ENCODE assay signal across 17 cellular contexts in the genomic region with DNA sequence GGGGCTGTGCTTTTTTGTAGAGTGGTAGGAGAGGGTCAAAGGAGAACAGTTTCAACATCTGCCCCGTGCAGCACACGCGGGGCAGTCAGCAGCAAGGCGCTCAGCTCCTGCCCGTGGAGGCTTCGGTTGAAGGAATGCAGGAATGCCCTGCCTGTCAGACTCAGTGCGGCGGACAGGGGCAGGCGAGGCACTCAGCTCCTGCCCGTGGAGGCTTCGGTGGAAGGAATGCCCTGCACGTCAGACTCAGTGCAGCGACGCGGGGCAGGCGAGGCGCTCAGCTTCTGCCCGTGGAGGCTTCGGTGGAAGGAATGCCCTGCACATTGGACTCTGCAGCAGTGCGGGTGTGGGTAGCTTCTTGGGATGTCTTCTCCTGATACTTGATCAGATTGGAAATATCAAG.
"Had no signal": no experiment of that assay in that cellular context is flagged by ENCODE, and none has a peak within 500 bp of the region (broad histone marks: within the 10 kb centered on the region; RNA-seq: fewer than 3 reads in every experiment).

No MANE protein-coding gene starts in this region.

- H3K9me3 ChIP-seq: adrenal gland, body of pancreas, psoas muscle, thoracic aorta had no signal

- H3K27ac Mint-ChIP-seq: activated CD4-positive, alpha-beta memory T cell treated with anti-CD3 and anti-CD28 coated beads, Interleukin-2, amount 10 ng/mL, durations not matched to agents 7 days and 5 days; activated CD4-positive, alpha-beta T cell treated with anti-CD3 and anti-CD28 coated beads for 36 hours; activated naive CD4-positive, alpha-beta T cell treated with anti-CD3 and anti-CD28 coated beads for 36 hours; endodermal cell; mesothelial cell of epicardium had no signal

- H3K27ac ChIP-seq: body of pancreas, psoas muscle, thoracic aorta, VCaP had no signal

- ATAC-seq: activated CD4-positive, alpha-beta T cell treated with anti-CD3 and anti-CD28 coated beads for 36 hours; body of pancreas; stimulated activated naive CD8-positive, alpha-beta T cell treated with anti-CD3 and anti-CD28 coated beads, Interleukin-15, amount 100 ng/mL, for 72 hours had no signal

- DNase-seq: activated CD4-positive, alpha-beta memory T cell treated with anti-CD3 and anti-CD28 coated beads, Interleukin-2, amount 10 ng/mL, durations not matched to agents 7 days and 5 days; activated CD4-positive, alpha-beta T cell treated with anti-CD3 and anti-CD28 coated beads for 36 hours; activated CD8-positive, alpha-beta memory T cell treated with anti-CD3 and anti-CD28 coated beads, Interleukin-2, amount 50 U/mL, for 4 hours; activated naive CD4-positive, alpha-beta T cell treated with anti-CD3 and anti-CD28 coated beads for 36 hours; adrenal gland; body of pancreas; dermis blood vessel endothelial cell; endodermal cell; erythroblast; occipital lobe; psoas muscle; stimulated activated CD4-positive, alpha-beta T cell treated with anti-CD3 and anti-CD28 coated beads, Interleukin-4, amount 100 ng/mL, for 4 hours; stimulated activated naive CD8-positive, alpha-beta T cell treated with anti-CD3 and anti-CD28 coated beads, Interleukin-15, amount 100 ng/mL, for 72 hours had no signal

- H3K27me3 ChIP-seq: adrenal gland, body of pancreas had no signal

- H3K27me3 Mint-ChIP-seq: activated CD4-positive, alpha-beta memory T cell treated with anti-CD3 and anti-CD28 coated beads, Interleukin-2, amount 10 ng/mL, durations not matched to agents 7 days and 5 days; activated CD4-positive, alpha-beta T cell treated with anti-CD3 and anti-CD28 coated beads for 36 hours; stimulated activated naive CD8-positive, alpha-beta T cell treated with anti-CD3 and anti-CD28 coated beads, Interleukin-15, amount 100 ng/mL, for 72 hours had no signal

- H3K4me3 ChIP-seq: adrenal gland, body of pancreas, psoas muscle, thoracic aorta had no signal

- FAIRE-seq: urothelium cell line had no signal

- H3K9me3 Mint-ChIP-seq: activated CD4-positive, alpha-beta memory T cell treated with anti-CD3 and anti-CD28 coated beads, Interleukin-2, amount 10 ng/mL, durations not matched to agents 7 days and 5 days; activated naive CD4-positive, alpha-beta T cell treated with anti-CD3 and anti-CD28 coated beads for 36 hours; endodermal cell; mesothelial cell of epicardium; stimulated activated naive CD8-positive, alpha-beta T cell treated with anti-CD3 and anti-CD28 coated beads, Interleukin-15, amount 100 ng/mL, for 72 hours had no signal

- H3K4me3 Mint-ChIP-seq: activated CD4-positive, alpha-beta memory T cell treated with anti-CD3 and anti-CD28 coated beads, Interleukin-2, amount 10 ng/mL, durations not matched to agents 7 days and 5 days; activated CD4-positive, alpha-beta T cell treated with anti-CD3 and anti-CD28 coated beads for 36 hours; activated naive CD4-positive, alpha-beta T cell treated with anti-CD3 and anti-CD28 coated beads for 36 hours; endodermal cell; mesothelial cell of epicardium; stimulated activated naive CD8-positive, alpha-beta T cell treated with anti-CD3 and anti-CD28 coated beads, Interleukin-15, amount 100 ng/mL, for 72 hours had no signal
